In the genomic region with DNA sequence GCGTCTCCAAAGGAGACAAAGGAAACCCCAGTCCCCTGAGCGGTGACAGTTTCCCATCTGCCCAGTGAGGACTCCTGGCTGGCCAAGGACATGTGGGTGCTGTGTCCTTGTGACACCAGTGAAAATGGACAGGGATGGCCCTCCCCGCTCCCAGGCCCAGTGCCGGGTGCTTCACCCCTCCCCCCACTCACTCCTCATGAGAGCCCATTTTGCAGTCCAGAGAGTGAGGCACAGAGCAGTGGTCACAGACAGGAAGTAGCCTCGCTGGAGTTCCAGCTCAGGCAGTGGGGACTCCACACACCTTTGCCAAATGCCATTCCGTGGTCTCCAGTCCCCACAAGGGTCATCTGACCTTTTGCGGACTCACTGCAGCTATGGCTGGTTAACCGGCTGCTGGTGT, we compare ENCODE assay signal across 21 cellular contexts.
A peak's percentile ranks its signal among the peaks of the same experiment; 100 is the strongest.
DNase-seq lines count a peak whose midpoint lies in the region; ATAC-seq, FAIRE-seq and TF ChIP-seq lines count a peak whose summit lies in the region.
"Had no signal": no experiment of that assay in that cellular context is flagged by ENCODE, and none has a peak within 500 bp of the region (broad histone marks: within the 10 kb centered on the region; RNA-seq: fewer than 3 reads in every experiment).

No MANE protein-coding gene starts in this region.

- ATAC-seq in sciatic nerve = no peak
- ATAC-seq in GM18868 (IDR thresholded peaks at IDR 0.05; ENCODE audit: unreplicated experiment) = no peak
- ATAC-seq: A549; CD8-positive, alpha-beta T cell had no signal

- no peak for TF ChIP-seq RAD21 in H1 (IDR thresholded peaks at IDR 0.05 in 1 of 2, conservative IDR thresholded peaks at IDR 0.05 in 1 of 2; ENCODE audit: low read depth in 2 of 2, low read length in 2 of 2)

- H3K27ac ChIP-seq in right atrium auricular region (no peak overlapping the region), H1 (ENCODE audit: low read depth, low read length) (no peak overlapping the region)
- H3K27ac ChIP-seq: 22Rv1; A549; BLaER1 treated with 17β-estradiol and CSF1 and Interleukin-3, amounts not matched to agents 10 nM and 100 nM; C4-2B had no signal

- no peak for TF ChIP-seq EP300 in H1 (IDR thresholded peaks at IDR 0.05; ENCODE audit: borderline replicate concordance in 1 of 2, low read depth in 2 of 2, low read length in 2 of 2)

- no peaks in the 10 kb centered on the region for H3K36me3 ChIP-seq in right atrium auricular region
- no peaks in the 10 kb centered on the region for H3K36me3 ChIP-seq in H1 (ENCODE audit: control insufficient read depth in 2 of 4, insufficient read depth in 4 of 4, low read length in 3 of 4)
- H3K36me3 ChIP-seq: BLaER1 treated with 17β-estradiol and CSF1 and Interleukin-3, amounts not matched to agents 10 nM and 100 nM had no signal

- CTCF ChIA-PET in H1 (lab: Charles Lee; ENCODE audit: partially characterized antibody) = interaction anchor here (0.7 to 2.4 kb wide), 5 partner anchors 11 to 485 kb away, joined by 3 to 8 read pairs (median 3); no protein-coding TSS in a partner anchor

- FAIRE-seq in H1 (lab: Jason Lieb, UNC) = no peak
- FAIRE-seq: A549, D721Med, G401.6, GM12891 had no signal

- no peak overlapping the region for H3K4ac ChIP-seq in H1 (replicated peaks; ENCODE audit: insufficient read length, low read depth, low read length)

- H2BK20ac ChIP-seq in H1 (ENCODE audit: low read length) = no peak overlapping the region

- H3K79me2 ChIP-seq in H1 (ENCODE audit: control insufficient read depth in 1 of 2, insufficient read depth in 2 of 2, low read length in 2 of 2) = no peaks in the 10 kb centered on the region

- no peak for TF ChIP-seq CTCF in right atrium auricular region (IDR thresholded peaks at IDR 0.05)
- no peak for TF ChIP-seq CTCF in H1 (IDR thresholded peaks at IDR 0.05; ENCODE audit: control extremely low read depth in 1 of 3, insufficient read depth in 1 of 3, low read depth in 1 of 3, low read length in 3 of 3)

- peaks cover 0 to 6% of the 10 kb centered on the region in 2 donors for H3K4me1 ChIP-seq in right atrium auricular region
- peaks cover 2 to 5% (median 4%) of the 10 kb centered on the region in 4 experiments for H3K4me1 ChIP-seq in H1 (replicated peaks in 1 of 4; ENCODE audit: control insufficient read depth in 3 of 4, insufficient read depth in 4 of 4, low read length in 3 of 4)
- H3K4me1 ChIP-seq: A549, Caco-2 had no signal

- H3K56ac ChIP-seq in H1 (replicated peaks; ENCODE audit: insufficient read length, low read depth, low read length) = no peak overlapping the region

- H3K79me1 ChIP-seq in H1 (ENCODE audit: low read depth, low read length) = no peaks in the 10 kb centered on the region

- H3K18ac ChIP-seq in H1 (ENCODE audit: extremely low read depth, low read length) = no peak overlapping the region

- no peaks in the 10 kb centered on the region for H3K9me3 ChIP-seq in right atrium auricular region
- no peaks in the 10 kb centered on the region for H3K9me3 ChIP-seq in H1 (ENCODE audit: insufficient read depth in 2 of 2, low read depth in 1 of 2, low read length in 1 of 2)
- H3K9me3 ChIP-seq: A549; BLaER1 treated with 17β-estradiol and CSF1 and Interleukin-3, amounts not matched to agents 10 nM and 100 nM; Caco-2 had no signal

- no peak for TF ChIP-seq POLR2A in H1 (IDR thresholded peaks at IDR 0.05; ENCODE audit: control extremely low read depth in 1 of 2, low read depth in 2 of 2, low read length in 2 of 2)

- H2BK5ac ChIP-seq in H1 (ENCODE audit: low read depth, low read length) = no peak overlapping the region; the same call in 1 of the 2 replicates

- H3K4me3 ChIP-seq in right atrium auricular region (no peak overlapping the region), H1 (ENCODE audit: extremely low read depth in 1 of 4, insufficient read depth in 2 of 4, low read depth in 3 of 4, low read length in 4 of 4) (no peak overlapping the region)
- H3K4me3 ChIP-seq: A549; BLaER1 treated with 17β-estradiol and CSF1 and Interleukin-3, amounts not matched to agents 10 nM and 100 nM had no signal

- H2BK120ac ChIP-seq in H1 (replicated peaks; ENCODE audit: low read depth, low read length) = no peak overlapping the region

- H4K8ac ChIP-seq in H1 (ENCODE audit: extremely low read depth, insufficient read depth, low read length) = 0 out of 2 replicates have a peak overlapping the region, but pooled peaks have one; percentile 12

- H3K27me3 ChIP-seq in right atrium auricular region = no peaks in the 10 kb centered on the region
- H3K27me3 ChIP-seq in H1 (replicated peaks in 1 of 4; ENCODE audit: control insufficient read depth in 3 of 4, extremely low read depth in 1 of 4, insufficient read depth in 3 of 4, low read length in 3 of 4) = no peaks in the 10 kb centered on the region
- H3K27me3 ChIP-seq: BLaER1 treated with 17β-estradiol and CSF1 and Interleukin-3, amounts not matched to agents 10 nM and 100 nM had no signal

- no peak overlapping the region for H4K5ac ChIP-seq in H1 (ENCODE audit: insufficient read length, low read depth, low read length)

- intact Hi-C loops in cardiac septum (cut with DNase I) = no loop called here
- intact Hi-C loops in sciatic nerve (cut with DNase I) = no loop called here

- no peak overlapping the region for H3K9ac ChIP-seq in H1 (replicated peaks in 1 of 4; ENCODE audit: extremely low read depth in 1 of 4, low read depth in 3 of 4, low read length in 3 of 4)
- H3K9ac ChIP-seq: BLaER1 treated with 17β-estradiol and CSF1 and Interleukin-3, amounts not matched to agents 10 nM and 100 nM had no signal

- 88% methylated on average over 6 of the region's 8 CpGs; no CpG with 5 or more reads in 1 of the 2 experiments for WGBS in H1 (ENCODE audit: extremely low coverage in 1 of 2, insufficient coverage in 1 of 2, insufficient read length in 1 of 2, insufficient replicate concordance in 2 of 2, low coverage in 1 of 2, low lambda C conversion rate in 2 of 2, missing lambda C conversion rate in 1 of 2), 2 experiments

- H4K20me1 ChIP-seq in H1 (replicated peaks in 1 of 2; ENCODE audit: control insufficient read depth in 1 of 2, insufficient read depth in 2 of 2, low read length in 2 of 2) = no peaks in the 10 kb centered on the region
- H4K20me1 ChIP-seq: BLaER1 treated with 17β-estradiol and CSF1 and Interleukin-3, amounts not matched to agents 10 nM and 100 nM had no signal

- DNase-seq in cardiac septum (ENCODE audit: low spot score) = peak; percentile 39
- no peak for DNase-seq in right atrium auricular region (ENCODE audit: low spot score)
- no peak for DNase-seq in H1 (ENCODE audit: low read depth in 1 of 2, low spot score in 2 of 2)
- peak; percentile 87 for DNase-seq in mesenteric fat pad (ENCODE audit: low spot score)
- peak; percentile 27 for DNase-seq in sciatic nerve (ENCODE audit: low spot score)
- no peak for DNase-seq in dermis blood vessel endothelial cell
- no peak for DNase-seq in stimulated activated CD4-positive, alpha-beta T cell treated with anti-CD3 and anti-CD28 coated beads, Interleukin-2, amount 100 ng/mL, for 24 hours
- DNase-seq: AML-193; Caco-2; Calu3; CD4-positive, alpha-beta T cell; CD8-positive, alpha-beta T cell; GF-D8 had no signal

- H3K4me2 ChIP-seq in H1 (ENCODE audit: insufficient read depth in 1 of 2, low read depth in 2 of 2, low read length in 2 of 2) = no peak overlapping the region
- H3K4me2 ChIP-seq: A549; BLaER1 treated with 17β-estradiol and CSF1 and Interleukin-3, amounts not matched to agents 10 nM and 100 nM had no signal

- no peak overlapping the region for H3K14ac ChIP-seq in H1 (ENCODE audit: insufficient read length)

- no peak overlapping the region for H2AFZ ChIP-seq in H1 (ENCODE audit: low read length)

- no peak overlapping the region for H2BK15ac ChIP-seq in H1 (ENCODE audit: low read length)

- no peak overlapping the region for H2BK12ac ChIP-seq in H1 (ENCODE audit: low read depth, low read length)

- no peak overlapping the region for H4K91ac ChIP-seq in H1 (replicated peaks; ENCODE audit: insufficient read length, low read length)

- no peaks in the 10 kb centered on the region for H3K23me2 ChIP-seq in H1 (ENCODE audit: low read depth, low read length)

- no peak overlapping the region for H2AK5ac ChIP-seq in H1 (ENCODE audit: low read depth, low read length)

- H3K23ac ChIP-seq in H1 (ENCODE audit: insufficient read length) = no peak overlapping the region

- POLR2A ChIA-PET in H1 (lab: Charles Lee; ENCODE audit: partially characterized antibody) = no interaction called here

TF ChIP-seq in H1, 55 proteins besides CTCF, POLR2A, EP300 and RAD21:
- no peak for TF ChIP-seq KDM1A (IDR thresholded peaks at IDR 0.05; ENCODE audit: borderline replicate concordance, low read length)

Comparison
In these comparisons a context has a peak if more than half of its experiments do, and no peak if none do; other contexts are left out.
1. DNase-seq: peak in cardiac septum (single experiment), mesenteric fat pad (single experiment) and sciatic nerve (single experiment); none in right atrium auricular region (single experiment), H1 (0 of 2), dermis blood vessel endothelial cell (single experiment) and stimulated activated CD4-positive, alpha-beta T cell treated with anti-CD3 and anti-CD28 coated beads, Interleukin-2, amount 100 ng/mL, for 24 hours (0 of 2).